In the genomic region with DNA sequence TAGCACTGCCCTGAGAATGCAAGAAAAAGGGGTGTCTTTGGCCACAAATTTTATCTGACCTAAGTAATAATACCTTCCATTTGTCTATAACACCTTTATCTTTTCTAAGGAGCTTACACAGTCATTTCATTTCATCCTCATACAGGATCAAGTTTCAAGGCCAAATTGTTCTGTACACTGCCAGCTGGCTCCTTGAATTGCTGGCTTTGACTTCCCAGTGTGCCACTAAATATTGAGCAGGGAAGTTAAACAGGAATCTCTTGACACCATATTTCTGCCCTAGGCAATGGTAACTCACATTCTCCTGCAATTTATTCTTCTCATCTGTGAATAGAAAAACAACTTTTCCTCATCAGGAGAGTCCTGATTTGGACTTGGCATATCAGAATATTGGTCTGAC, we compare ENCODE assay signal across 25 cellular contexts.
"Had no signal": no experiment of that assay in that cellular context is flagged by ENCODE, and none has a peak within 500 bp of the region (broad histone marks: within the 10 kb centered on the region; RNA-seq: fewer than 3 reads in every experiment).

No MANE protein-coding gene starts in this region.

- H3K4me1 ChIP-seq: colonic mucosa, gastrocnemius medialis, left lung, lower lobe of right lung, stomach, thyroid gland, upper lobe of left lung, vagina had no signal

- ATAC-seq: activated CD8-positive, alpha-beta T cell treated with anti-CD3 and anti-CD28 coated beads, Interleukin-2, amount 10 ng/mL, durations not matched to agents 7 days and 5 days; gastrocnemius medialis; left lung; lower lobe of right lung; natural killer cell treated with Interleukin-12 subunit alpha and Interleukin-12 subunit beta and Interleukin-15 and Interleukin-18, amount 100 ng/mL, for 72 hours; right cardiac atrium; stimulated activated naive B cell treated with anti-CD40 and anti-IgM and Interleukin-4, amounts not matched to agents 10 μg/mL and 1 μg/mL and 100 μg/mL, for 72 hours; WTC11 had no signal

- H3K36me3 ChIP-seq: colonic mucosa, gastrocnemius medialis, left lung, lower lobe of right lung, stomach, thyroid gland, upper lobe of left lung, vagina had no signal

- H3K9me3 ChIP-seq: colonic mucosa, gastrocnemius medialis, left lung, lower lobe of right lung, stomach, thyroid gland, upper lobe of left lung, vagina had no signal

- H3K4me3 ChIP-seq: colonic mucosa, dorsolateral prefrontal cortex, gastrocnemius medialis, left lung, lower lobe of right lung, stomach, thyroid gland, upper lobe of left lung, vagina had no signal

- DNase-seq: activated CD4-positive, alpha-beta T cell treated with anti-CD3 and anti-CD28 coated beads for 1 hour; activated CD8-positive, alpha-beta T cell treated with anti-CD3 and anti-CD28 coated beads, Interleukin-2, amount 10 ng/mL, durations not matched to agents 7 days and 5 days; activated effector memory CD4-positive, alpha-beta T cell treated with Interleukin-2 at 50 U/mL for 16 hours; activated naive CD4-positive, alpha-beta T cell treated with Interleukin-2 at 50 U/mL for 16 hours; activated T-cell treated with anti-CD3 and anti-CD28 coated beads for 4 hours; anterior cingulate cortex; colonic mucosa; effector memory CD4-positive, alpha-beta T cell; gastrocnemius medialis; glutamatergic neuron; left lung; lower lobe of right lung; mesendoderm; posterior cingulate gyrus; right cardiac atrium; stimulated activated CD4-positive, alpha-beta T cell treated with anti-CD3 and anti-CD28 coated beads, Interleukin-15, amount 100 ng/mL, for 24 hours; stimulated activated CD4-positive, alpha-beta T cell treated with anti-CD3 and anti-CD28 coated beads, Interleukin-2, amount 100 ng/mL, for 24 hours; stimulated activated naive B cell treated with anti-CD40 and anti-IgM and Interleukin-4, amounts not matched to agents 10 μg/mL and 1 μg/mL and 100 μg/mL, for 72 hours; stomach; thyroid gland; upper lobe of left lung had no signal

- H3K27me3 ChIP-seq: colonic mucosa, dorsolateral prefrontal cortex, gastrocnemius medialis, left lung, stomach, thyroid gland, upper lobe of left lung, vagina had no signal
